18 cellular contexts compared by ENCODE assay signal in genomic region chr4:88628746-88629145, GRCh38. TPM values are rescaled to one million over a fixed set of nuclear protein-coding genes. Genes with fewer than 3 reads are reported as not detected.
DNase-seq lines count a peak whose midpoint lies in the region; ATAC-seq, FAIRE-seq and TF ChIP-seq lines count a peak whose summit lies in the region.
"Had no signal": no experiment of that assay in that cellular context is flagged by ENCODE, and none has a peak within 500 bp of the region (broad histone marks: within the 10 kb centered on the region; RNA-seq: fewer than 3 reads in every experiment).

No MANE protein-coding gene starts in this region.

- no peak for DNase-seq in activated naive CD4-positive, alpha-beta T cell treated with anti-CD3 and anti-CD28 coated beads, Interleukin-2, amount 50 U/mL, for 72 hours (ENCODE audit: low spot score in 2 of 2)
- DNase-seq in astrocyte (ENCODE audit: low read depth) (peak; percentile 58), globus pallidus (ENCODE audit: low spot score) (peak; percentile 21), Karpas-422 (no peak), NCI-H82 (lab: John Stamatoyannopoulos, UW) (no peak), WTC11 (ENCODE audit: low spot score) (no peak)
- DNase-seq: EL, GOT3, Kasumi-1, NCI-H146, NCI-H2107, NCI-H226, NCI-H526, OCI-M1, SK-N-SH had no signal

- H3K4me1 ChIP-seq in astrocyte (ENCODE audit: insufficient read depth, low read length) (peaks cover 13% of the 10 kb centered on the region), Karpas-422 (ENCODE audit: low read length) (no peaks in the 10 kb centered on the region)

- H3K27ac ChIP-seq in astrocyte (ENCODE audit: low read depth, low read length) (peak overlapping the region; percentile 8), Karpas-422 (ENCODE audit: low read length) (no peak overlapping the region)
- H3K27ac ChIP-seq: 22Rv1 had no signal

- H3K9me3 Mint-ChIP-seq in activated naive CD4-positive, alpha-beta T cell treated with anti-CD3 and anti-CD28 coated beads, Interleukin-2, amount 50 U/mL, for 24 hours = peaks cover 19% of the 10 kb centered on the region
- H3K9me3 Mint-ChIP-seq in activated naive CD4-positive, alpha-beta T cell treated with anti-CD3 and anti-CD28 coated beads, Interleukin-2, amount 50 U/mL, for 72 hours = peaks cover 10 to 19% of the 10 kb centered on the region in 2 donors
- peaks cover under 1% of the 10 kb centered on the region for H3K9me3 Mint-ChIP-seq in astrocyte (ENCODE audit: unreplicated experiment)
- peaks cover 14% of the 10 kb centered on the region for H3K9me3 Mint-ChIP-seq in WTC11

- no peak overlapping the region for H2AFZ ChIP-seq in astrocyte (ENCODE audit: low read depth, low read length)
- no peak overlapping the region for H2AFZ ChIP-seq in Karpas-422 (ENCODE audit: low read length)

- H3K4me3 ChIP-seq in astrocyte (ENCODE audit: insufficient read depth, low read depth, low read length) (no peak overlapping the region), Karpas-422 (ENCODE audit: low read length) (no peak overlapping the region)

- no peak for FAIRE-seq in astrocyte (lab: Jason Lieb, UNC)

- H3K27me3 ChIP-seq in astrocyte (ENCODE audit: insufficient read depth, low read length) = no peaks in the 10 kb centered on the region
- H3K27me3 ChIP-seq in Karpas-422 (ENCODE audit: low read length) = no peaks in the 10 kb centered on the region

- H3K27ac Mint-ChIP-seq in activated naive CD4-positive, alpha-beta T cell treated with anti-CD3 and anti-CD28 coated beads, Interleukin-2, amount 50 U/mL, for 24 hours = peak overlapping the region; percentile 31
- H3K27ac Mint-ChIP-seq in activated naive CD4-positive, alpha-beta T cell treated with anti-CD3 and anti-CD28 coated beads, Interleukin-2, amount 50 U/mL, for 72 hours = no peak overlapping the region
- H3K27ac Mint-ChIP-seq in astrocyte (ENCODE audit: unreplicated experiment) = no peak overlapping the region
- no peak overlapping the region for H3K27ac Mint-ChIP-seq in WTC11

- TF ChIP-seq CTCF in astrocyte (IDR thresholded peaks at IDR 0.05; ENCODE audit: insufficient read depth, low read depth, low read length) = no peak
- TF ChIP-seq CTCF in WTC11 (IDR thresholded peaks at IDR 0.05) = no peak

- H3K9me2 ChIP-seq in Karpas-422 (replicated peaks; ENCODE audit: insufficient read depth, low read length) = no peaks in the 10 kb centered on the region
- H3K9me2 ChIP-seq: SK-N-SH had no signal

- H3K79me2 ChIP-seq in astrocyte (ENCODE audit: insufficient read depth, low read length) (no peaks in the 10 kb centered on the region), Karpas-422 (ENCODE audit: low read length) (no peaks in the 10 kb centered on the region)

- peak overlapping the region; percentile 16 for H3K9ac ChIP-seq in astrocyte (ENCODE audit: low read length)
- no peak overlapping the region for H3K9ac ChIP-seq in Karpas-422 (ENCODE audit: low read length)

- ATAC-seq in activated naive CD4-positive, alpha-beta T cell treated with anti-CD3 and anti-CD28 coated beads, Interleukin-2, amount 50 U/mL, for 72 hours = no peak
- no peak for ATAC-seq in HG03025 (IDR thresholded peaks at IDR 0.05; ENCODE audit: low FRiP score, unreplicated experiment)
- no peak for ATAC-seq in WTC11

- H3K36me3 ChIP-seq in astrocyte (ENCODE audit: insufficient read depth, low read length) = no peaks in the 10 kb centered on the region
- no peaks in the 10 kb centered on the region for H3K36me3 ChIP-seq in Karpas-422 (ENCODE audit: insufficient read depth, low read length)

- CTCF ChIA-PET in WTC11 (lab: Charles Lee) = no interaction called here

- POLR2A ChIA-PET in WTC11 (lab: Charles Lee) = no interaction called here

- peaks cover 37% of the 10 kb centered on the region for H3K36me3 Mint-ChIP-seq in activated naive CD4-positive, alpha-beta T cell treated with anti-CD3 and anti-CD28 coated beads, Interleukin-2, amount 50 U/mL, for 24 hours
- peaks cover 17 to 28% of the 10 kb centered on the region in 2 donors for H3K36me3 Mint-ChIP-seq in activated naive CD4-positive, alpha-beta T cell treated with anti-CD3 and anti-CD28 coated beads, Interleukin-2, amount 50 U/mL, for 72 hours
- H3K36me3 Mint-ChIP-seq in astrocyte (ENCODE audit: low read depth, unreplicated experiment) (no peaks in the 10 kb centered on the region), WTC11 (peaks cover 10% of the 10 kb centered on the region)

- H3K9me3 ChIP-seq in astrocyte (ENCODE audit: insufficient read depth, low read depth, low read length) (no peaks in the 10 kb centered on the region), Karpas-422 (ENCODE audit: low read length) (no peaks in the 10 kb centered on the region)

- peaks cover 69% of the 10 kb centered on the region for H3K4me1 Mint-ChIP-seq in activated naive CD4-positive, alpha-beta T cell treated with anti-CD3 and anti-CD28 coated beads, Interleukin-2, amount 50 U/mL, for 24 hours
- H3K4me1 Mint-ChIP-seq in astrocyte (ENCODE audit: low read depth, unreplicated experiment) = peaks cover 6% of the 10 kb centered on the region
- no peaks in the 10 kb centered on the region; the same call in 1 of the 2 replicates for H3K4me1 Mint-ChIP-seq in WTC11

- H3K27me3 Mint-ChIP-seq in activated naive CD4-positive, alpha-beta T cell treated with anti-CD3 and anti-CD28 coated beads, Interleukin-2, amount 50 U/mL, for 24 hours = no peaks in the 10 kb centered on the region
- no peaks in the 10 kb centered on the region for H3K27me3 Mint-ChIP-seq in astrocyte (ENCODE audit: low read depth, unreplicated experiment)
- H3K27me3 Mint-ChIP-seq in WTC11 (ENCODE audit: low read depth) = no peaks in the 10 kb centered on the region; the same call in 1 of the 2 replicates

- H3K4me3 Mint-ChIP-seq in activated naive CD4-positive, alpha-beta T cell treated with anti-CD3 and anti-CD28 coated beads, Interleukin-2, amount 50 U/mL, for 24 hours = no peak overlapping the region
- H3K4me3 Mint-ChIP-seq in astrocyte (ENCODE audit: unreplicated experiment) (no peak overlapping the region), WTC11 (no peak overlapping the region)

- no peaks in the 10 kb centered on the region for H4K20me1 ChIP-seq in astrocyte (ENCODE audit: insufficient read depth, low read length)
- H4K20me1 ChIP-seq in Karpas-422 (ENCODE audit: insufficient read depth, low read depth, low read length) = 0 out of 2 replicates have a peak, but pooled peaks cover 3% of the 10 kb centered on the region

- H3K4me2 ChIP-seq in astrocyte (ENCODE audit: low read length) (peak overlapping the region; percentile 48), Karpas-422 (ENCODE audit: low read depth, low read length, poor library complexity, severe bottlenecking) (no peak overlapping the region)
- H3K4me2 ChIP-seq: SK-N-SH had no signal

TF ChIP-seq in WTC11, 78 proteins besides CTCF, POLR2A, EP300 and RAD21 (continues in another document):
- TF ChIP-seq ZNF317 (CRISPR knock-in tag; IDR thresholded peaks at IDR 0.05; ENCODE audit: borderline replicate concordance, low read depth) (no peak), STAT6 (CRISPR knock-in tag; conservative IDR thresholded peaks at IDR 0.05; ENCODE audit: low read depth) (no peak), PRRX2 (CRISPR knock-in tag; IDR thresholded peaks at IDR 0.05) (no peak), GRHL2 (CRISPR knock-in tag; IDR thresholded peaks at IDR 0.05; ENCODE audit: insufficient replicate concordance, severe bottlenecking) (no peak)
- TF ChIP-seq, protein P1, sequence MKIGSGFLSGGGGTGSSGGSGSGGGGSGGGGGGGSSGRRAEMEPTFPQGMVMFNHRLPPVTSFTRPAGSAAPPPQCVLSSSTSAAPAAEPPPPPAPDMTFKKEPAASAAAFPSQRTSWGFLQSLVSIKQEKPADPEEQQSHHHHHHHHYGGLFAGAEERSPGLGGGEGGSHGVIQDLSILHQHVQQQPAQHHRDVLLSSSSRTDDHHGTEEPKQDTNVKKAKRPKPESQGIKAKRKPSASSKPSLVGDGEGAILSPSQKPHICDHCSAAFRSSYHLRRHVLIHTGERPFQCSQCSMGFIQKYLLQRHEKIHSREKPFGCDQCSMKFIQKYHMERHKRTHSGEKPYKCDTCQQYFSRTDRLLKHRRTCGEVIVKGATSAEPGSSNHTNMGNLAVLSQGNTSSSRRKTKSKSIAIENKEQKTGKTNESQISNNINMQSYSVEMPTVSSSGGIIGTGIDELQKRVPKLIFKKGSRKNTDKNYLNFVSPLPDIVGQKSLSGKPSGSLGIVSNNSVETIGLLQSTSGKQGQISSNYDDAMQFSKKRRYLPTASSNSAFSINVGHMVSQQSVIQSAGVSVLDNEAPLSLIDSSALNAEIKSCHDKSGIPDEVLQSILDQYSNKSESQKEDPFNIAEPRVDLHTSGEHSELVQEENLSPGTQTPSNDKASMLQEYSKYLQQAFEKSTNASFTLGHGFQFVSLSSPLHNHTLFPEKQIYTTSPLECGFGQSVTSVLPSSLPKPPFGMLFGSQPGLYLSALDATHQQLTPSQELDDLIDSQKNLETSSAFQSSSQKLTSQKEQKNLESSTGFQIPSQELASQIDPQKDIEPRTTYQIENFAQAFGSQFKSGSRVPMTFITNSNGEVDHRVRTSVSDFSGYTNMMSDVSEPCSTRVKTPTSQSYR (CRISPR knock-in tag; IDR thresholded peaks at IDR 0.05) = no peak

RNA-seq across cellular contexts. Expression of gene HERC3, which starts 36.5 kb away (rescaled TPM):
- total RNA-seq in activated naive CD4-positive, alpha-beta T cell treated with anti-CD3 and anti-CD28 coated beads, Interleukin-2, amount 50 U/mL, for 72 hours = 10 to 100 TPM; 29.9 to 64.3 TPM
- 8.5 and 9.3 TPM in 2 replicates for total RNA-seq in astrocyte
- total RNA-seq in Karpas-422 (2014; rRNA removed; shearing (Covaris generic); ENCODE audit: low replicate concordance) = 8.5 and 12.9 TPM in 2 replicates
- 5.2 to 6.3 TPM (median 5.5 TPM) in 3 replicates for total RNA-seq in WTC11 (2021)

Comparison
In these comparisons a context has a peak if more than half of its experiments do, and no peak if none do; other contexts are left out.
1. DNase-seq: peak in astrocyte (single experiment) and globus pallidus (single experiment); none in activated naive CD4-positive, alpha-beta T cell treated with anti-CD3 and anti-CD28 coated beads, Interleukin-2, amount 50 U/mL, for 72 hours (0 of 2), Karpas-422 (single experiment), NCI-H82 (single experiment) and WTC11 (single experiment).